Comparison of ENCODE assay signal across 8 cellular contexts in the genomic region with DNA sequence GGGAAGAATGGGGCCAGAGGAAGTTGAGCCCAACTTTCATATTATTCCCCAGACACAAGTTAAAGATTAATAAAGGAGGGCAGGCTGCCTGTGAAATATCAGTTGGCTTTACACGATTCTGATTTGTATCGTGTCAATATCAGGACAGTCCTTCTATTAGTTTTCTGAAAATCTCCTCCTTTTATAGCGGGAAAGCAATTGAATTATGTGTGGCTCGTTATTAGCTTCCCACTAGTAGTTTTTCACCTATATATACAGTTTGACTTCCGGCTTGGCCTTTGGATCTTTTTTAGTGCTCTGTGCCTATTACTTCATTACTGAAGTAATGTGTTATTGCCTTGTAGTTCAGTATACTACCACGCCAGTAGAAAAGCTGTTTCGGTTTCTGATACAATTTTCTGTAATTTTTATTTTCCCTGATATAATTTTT. TPM values are rescaled to one million over a fixed set of nuclear protein-coding genes. Genes with fewer than 3 reads are reported as not detected.
A peak's percentile ranks its signal among the peaks of the same experiment; 100 is the strongest.
DNase-seq lines count a peak whose midpoint lies in the region; ATAC-seq and TF ChIP-seq lines count a peak whose summit lies in the region.

No MANE protein-coding gene starts in this region.

- CTCF ChIA-PET in activated CD8-positive, alpha-beta T cell treated with anti-CD3 and anti-CD28 coated beads for 36 hours (lab: Charles Lee) = no interaction called here
- CTCF ChIA-PET in activated CD8-positive, alpha-beta T cell treated with anti-CD3 and anti-CD28 coated beads, Interleukin-2, amount 10 ng/mL, durations not matched to agents 7 days and 5 days (lab: Charles Lee) = interaction anchor here (1.2 to 1.4 kb wide), 2 partner anchors 44 to 46 kb away, joined by 3 to 5 read pairs; no protein-coding TSS in a partner anchor

- H3K4me3 ChIP-seq in adrenal gland (peak overlapping the region in 1 of 4 donors; percentile 92), thoracic aorta (peak overlapping the region; percentile 99)

- in situ Hi-C loops in G401 (cut with HindIII; ENCODE audit: low sequenced_read_pairs) = no loop called here

- H3K36me3 ChIP-seq in adrenal gland (replicated peaks in 1 of 2) (peaks cover 0 to 11% of the 10 kb centered on the region in 2 donors), thoracic aorta (peaks cover 5% of the 10 kb centered on the region)

- intact Hi-C loops in activated CD8-positive, alpha-beta T cell treated with anti-CD3 and anti-CD28 coated beads for 36 hours (cut with micrococcal nuclease) = no loop called here
- intact Hi-C loops in adrenal gland (cut with DNase I) = loop anchor here in 1 of 2 donors (5.0 kb wide), 1 partner anchor 46 kb away; no protein-coding TSS in a partner anchor
- intact Hi-C loops in left colon (cut with DNase I, micrococcal nuclease) = no loop called here

- H3K27me3 Mint-ChIP-seq in activated CD8-positive, alpha-beta T cell treated with anti-CD3 and anti-CD28 coated beads for 36 hours = peaks cover 5% of the 10 kb centered on the region
- peaks cover 14% of the 10 kb centered on the region for H3K27me3 Mint-ChIP-seq in activated CD8-positive, alpha-beta T cell treated with anti-CD3 and anti-CD28 coated beads, Interleukin-2, amount 10 ng/mL, durations not matched to agents 7 days and 5 days (ENCODE audit: low read depth)

- TF ChIP-seq POLR2A in adrenal gland (IDR thresholded peaks at IDR 0.05) = no peak

- H3K27me3 ChIP-seq in adrenal gland (no peaks in the 10 kb centered on the region), thoracic aorta (replicated peaks; ENCODE audit: insufficient read depth) (no peaks in the 10 kb centered on the region)

- H3K27ac Mint-ChIP-seq in activated CD8-positive, alpha-beta T cell treated with anti-CD3 and anti-CD28 coated beads for 36 hours = no peak overlapping the region
- H3K27ac Mint-ChIP-seq in activated CD8-positive, alpha-beta T cell treated with anti-CD3 and anti-CD28 coated beads, Interleukin-2, amount 10 ng/mL, durations not matched to agents 7 days and 5 days = no peak overlapping the region

- no peaks in the 10 kb centered on the region for H3K9me3 Mint-ChIP-seq in activated CD8-positive, alpha-beta T cell treated with anti-CD3 and anti-CD28 coated beads for 36 hours
- no peaks in the 10 kb centered on the region for H3K9me3 Mint-ChIP-seq in activated CD8-positive, alpha-beta T cell treated with anti-CD3 and anti-CD28 coated beads, Interleukin-2, amount 10 ng/mL, durations not matched to agents 7 days and 5 days (ENCODE audit: insufficient read depth)

- peaks cover 27% of the 10 kb centered on the region for H3K4me1 Mint-ChIP-seq in activated CD8-positive, alpha-beta T cell treated with anti-CD3 and anti-CD28 coated beads for 36 hours (ENCODE audit: low read depth)
- H3K4me1 Mint-ChIP-seq in activated CD8-positive, alpha-beta T cell treated with anti-CD3 and anti-CD28 coated beads, Interleukin-2, amount 10 ng/mL, durations not matched to agents 7 days and 5 days (ENCODE audit: low read depth) = peaks cover 16% of the 10 kb centered on the region

- H3K9me3 ChIP-seq in adrenal gland (replicated peaks in 1 of 3) = no peaks in the 10 kb centered on the region
- H3K9me3 ChIP-seq in thoracic aorta = no peaks in the 10 kb centered on the region

- peak overlapping the region; percentile 68 to 98 (median 94) for H3K27ac ChIP-seq in adrenal gland
- H3K27ac ChIP-seq in thoracic aorta = peak overlapping the region; percentile 98 to 100

- peak overlapping the region; percentile 91 for H3K4me3 Mint-ChIP-seq in activated CD8-positive, alpha-beta T cell treated with anti-CD3 and anti-CD28 coated beads for 36 hours
- H3K4me3 Mint-ChIP-seq in activated CD8-positive, alpha-beta T cell treated with anti-CD3 and anti-CD28 coated beads, Interleukin-2, amount 10 ng/mL, durations not matched to agents 7 days and 5 days = no peak overlapping the region

- WGBS in adrenal gland, 4 donors = 35 to 51% (median 42%) methylated on average over 7 of the region's 7 CpGs

- peaks cover 9% of the 10 kb centered on the region for H3K36me3 Mint-ChIP-seq in activated CD8-positive, alpha-beta T cell treated with anti-CD3 and anti-CD28 coated beads for 36 hours (ENCODE audit: low read depth)
- H3K36me3 Mint-ChIP-seq in activated CD8-positive, alpha-beta T cell treated with anti-CD3 and anti-CD28 coated beads, Interleukin-2, amount 10 ng/mL, durations not matched to agents 7 days and 5 days (ENCODE audit: low read depth) = peaks cover 3% of the 10 kb centered on the region

- POLR2A ChIA-PET in activated CD8-positive, alpha-beta T cell treated with anti-CD3 and anti-CD28 coated beads for 36 hours (lab: Charles Lee) = interaction anchor here (1.4 to 1.5 kb wide), 2 partner anchors 10 to 13 kb away, joined by 3 to 4 read pairs; no protein-coding TSS in a partner anchor
- POLR2A ChIA-PET in activated CD8-positive, alpha-beta T cell treated with anti-CD3 and anti-CD28 coated beads, Interleukin-2, amount 10 ng/mL, durations not matched to agents 7 days and 5 days (lab: Charles Lee) = no interaction called here

- DNase-seq in activated CD8-positive, alpha-beta T cell treated with anti-CD3 and anti-CD28 coated beads for 36 hours = no peak
- DNase-seq in activated CD8-positive, alpha-beta T cell treated with anti-CD3 and anti-CD28 coated beads, Interleukin-2, amount 10 ng/mL, durations not matched to agents 7 days and 5 days = no peak
- DNase-seq in adrenal gland (no peak), left colon (no peak), thoracic aorta (ENCODE audit: low spot score) (no peak), iPS-NIHi11 (ENCODE audit: low spot score) (no peak), G401 (ENCODE audit: low spot score) (no peak)

- ATAC-seq in activated CD8-positive, alpha-beta T cell treated with anti-CD3 and anti-CD28 coated beads for 36 hours = no peak
- ATAC-seq in activated CD8-positive, alpha-beta T cell treated with anti-CD3 and anti-CD28 coated beads, Interleukin-2, amount 10 ng/mL, durations not matched to agents 7 days and 5 days = no peak
- peak; percentile 63 for ATAC-seq in left colon
- ATAC-seq in thoracic aorta (ENCODE audit: insufficient number of reproducible peaks, low FRiP score, low read depth) = no peak
- no peak for ATAC-seq in HG02852 (IDR thresholded peaks at IDR 0.05; ENCODE audit: unreplicated experiment)

- peaks cover 26 to 53% of the 10 kb centered on the region in 2 donors for H3K4me1 ChIP-seq in adrenal gland (replicated peaks in 1 of 2)
- peaks cover 21 to 43% of the 10 kb centered on the region in 2 donors for H3K4me1 ChIP-seq in thoracic aorta (ENCODE audit: control insufficient read depth in 1 of 2, low read depth in 2 of 2)

- TF ChIP-seq CTCF in activated CD8-positive, alpha-beta T cell treated with anti-CD3 and anti-CD28 coated beads for 36 hours (IDR thresholded peaks at IDR 0.05) = no peak
- TF ChIP-seq CTCF in adrenal gland (IDR thresholded peaks at IDR 0.05) = no peak
- TF ChIP-seq CTCF in thoracic aorta (IDR thresholded peaks at IDR 0.05) = no peak

RNA-seq across cellular contexts. Expression of a gene that starts 1.8 kb away (rescaled TPM):
- total RNA-seq in activated CD8-positive, alpha-beta T cell treated with anti-CD3 and anti-CD28 coated beads for 36 hours = 10 to 100 TPM; 14.8 to 18.3 TPM
- 10 to 100 TPM; 18.1 to 18.3 TPM for total RNA-seq in activated CD8-positive, alpha-beta T cell treated with anti-CD3 and anti-CD28 coated beads, Interleukin-2, amount 10 ng/mL, durations not matched to agents 7 days and 5 days
- total RNA-seq in adrenal gland (100 to 1,000 TPM in 3 of 8 donors, 10 to 100 TPM in 5; 53.9 to 150 (median 84.0) TPM), left colon (100 to 1,000 TPM; 148 to 153 TPM), thoracic aorta (100 to 1,000 TPM; 275 to 328 TPM)
- 10 to 100 TPM; 26.2 to 92.4 (median 28.9) TPM for polyA plus RNA-seq in adrenal gland
- total RNA-seq in G401 (2014; rRNA removed; shearing (Covaris generic)) = 0.06 TPM in 1 of 2 replicates, not detected in the other

Comparison
In these comparisons a context has a peak if more than half of its experiments do, and no peak if none do; other contexts are left out.
1. RNA of a gene that starts 1.8 kb away (total RNA-seq): 275 to 328 TPM in thoracic aorta, 148 to 153 TPM in left colon, 53.9 to 150 TPM in adrenal gland, 18.1 to 18.3 TPM in activated CD8-positive, alpha-beta T cell treated with anti-CD3 and anti-CD28 coated beads, Interleukin-2, amount 10 ng/mL, durations not matched to agents 7 days and 5 days and 14.8 to 18.3 TPM in activated CD8-positive, alpha-beta T cell treated with anti-CD3 and anti-CD28 coated beads for 36 hours; 0.06 TPM in G401; every median in the first group is over 10 times any median in the second.